16 cellular contexts compared by ENCODE assay signal in genomic region chr10:46014215-46014614, GRCh38. TPM values are rescaled to one million over a fixed set of nuclear protein-coding genes. Genes with fewer than 3 reads are reported as not detected.
DNase-seq lines count a peak whose midpoint lies in the region; ATAC-seq and TF ChIP-seq lines count a peak whose summit lies in the region.
"Had no signal": no experiment of that assay in that cellular context is flagged by ENCODE, and none has a peak within 500 bp of the region (broad histone marks: within the 10 kb centered on the region; RNA-seq: fewer than 3 reads in every experiment).

No MANE protein-coding gene starts in this region.

- no peak overlapping the region for H3K4me3 Mint-ChIP-seq in CD4-positive, alpha-beta memory T cell
- H3K4me3 Mint-ChIP-seq: CD8-positive, alpha-beta memory T cell; H9 had no signal

- peak overlapping the region in 4 of 7 donors; percentile 31 to 79 (median 48) for H3K27ac Mint-ChIP-seq in CD4-positive, alpha-beta memory T cell
- H3K27ac Mint-ChIP-seq: H9 had no signal

- H3K27ac ChIP-seq in ACC112 (ENCODE audit: low read depth, low read length), result peak overlapping the region; percentile 94
- no peak overlapping the region for H3K27ac ChIP-seq in CD4-positive, alpha-beta memory T cell (ENCODE audit: low read depth, low read length)
- H3K27ac ChIP-seq in right lobe of liver, result peak overlapping the region in 2 of 3 donors; percentile 48 to 86
- H3K27ac ChIP-seq in PC-9, result no peak overlapping the region

- BruUV-seq in PC-9 (replicated peaks; lab: Mats Ljungman, UMichigan), result no TSS peak

- H3K79me2 ChIP-seq in ACC112 (ENCODE audit: control insufficient read depth, insufficient read depth, low read length, unreplicated experiment), result peaks cover 63% of the 10 kb centered on the region
- H3K79me2 ChIP-seq in PC-9 (ENCODE audit: low read depth), result peaks cover 50% of the 10 kb centered on the region

- no peaks in the 10 kb centered on the region for H3K27me3 Mint-ChIP-seq in CD4-positive, alpha-beta memory T cell
- H3K27me3 Mint-ChIP-seq: CD8-positive, alpha-beta memory T cell had no signal

- H3K9ac ChIP-seq in adipocyte (ENCODE audit: low read length), result no peak overlapping the region

- 55% methylated on average over 5 of the region's 5 CpGs for WGBS in right lobe of liver (ENCODE audit: insufficient coverage, low coverage, low lambda C conversion rate, missing lambda C conversion rate)

- intact Hi-C loops in CD4-positive, alpha-beta memory T cell (cut with micrococcal nuclease), result loop anchor here (1.0 kb wide), 1 partner anchor 9 kb away; no protein-coding TSS in a partner anchor
- intact Hi-C loops in right lobe of liver (cut with DNase I), result no loop called here
- intact Hi-C loops in PC-9 (cut with micrococcal nuclease; ENCODE audit: unreplicated experiment), result no loop called here

- ATAC-seq in right lobe of liver (no peak), GM18519 (IDR thresholded peaks at IDR 0.05; ENCODE audit: low FRiP score, unreplicated experiment) (no peak), GM18502 (IDR thresholded peaks at IDR 0.05; ENCODE audit: poor library complexity, unreplicated experiment) (no peak)

- H3K4me1 Mint-ChIP-seq in CD4-positive, alpha-beta memory T cell, result peaks cover 11 to 18% (median 16%) of the 10 kb centered on the region in 4 donors
- H3K4me1 Mint-ChIP-seq: H9 had no signal

- H3K4me2 ChIP-seq in PC-9, result no peak overlapping the region

- H4K20me1 ChIP-seq in PC-9 (ENCODE audit: insufficient read depth), result peaks cover 38% of the 10 kb centered on the region

- no peak for TF ChIP-seq CTCF in right lobe of liver (IDR thresholded peaks at IDR 0.05)
- TF ChIP-seq CTCF in PC-9 (conservative IDR thresholded peaks at IDR 0.05), result no peak

- POLR2A ChIA-PET in CD4-positive, alpha-beta memory T cell (lab: Charles Lee; ENCODE audit: partially characterized antibody), result interaction anchor here (1.0 kb wide), 1 partner anchor 11 kb away, joined by 3 read pairs; no protein-coding TSS in a partner anchor
- POLR2A ChIA-PET in PC-9 (lab: Charles Lee; ENCODE audit: unreplicated experiment), result no interaction called here

- no peak for DNase-seq in CD4-positive, alpha-beta memory T cell
- DNase-seq in adipocyte (ENCODE audit: low read depth), result no peak
- DNase-seq in right lobe of liver, result no peak
- no peak for DNase-seq in PC-9
- DNase-seq: ACHN; CD8-positive, alpha-beta memory T cell; H9; NCI-H1436; NCI-H2081; NCI-H510A treated with DMSO at 0.1 percent for 48 hours; SIG-M5 had no signal

- H3K4me1 ChIP-seq in ACC112 (ENCODE audit: control insufficient read depth, insufficient read depth, low read length, unreplicated experiment) (peaks cover 28% of the 10 kb centered on the region), adipocyte (ENCODE audit: control insufficient read depth, insufficient read depth, low read length) (peaks cover 60% of the 10 kb centered on the region), right lobe of liver (peaks cover 0 to 55% (median 21%) of the 10 kb centered on the region in 4 donors), PC-9 (replicated peaks; ENCODE audit: insufficient read depth) (no peaks in the 10 kb centered on the region)
- peaks cover 17% of the 10 kb centered on the region for H3K4me1 ChIP-seq in CD4-positive, alpha-beta memory T cell (ENCODE audit: insufficient read depth, low read length)

- H2AFZ ChIP-seq in ACC112 (ENCODE audit: low read length, unreplicated experiment) (no peak overlapping the region), PC-9 (no peak overlapping the region)

- H3K36me3 ChIP-seq in ACC112 (ENCODE audit: insufficient read depth, low read length) (peaks cover 37% of the 10 kb centered on the region), adipocyte (ENCODE audit: control insufficient read depth, insufficient read depth, low read length, severe bottlenecking) (peaks cover 81% of the 10 kb centered on the region), right lobe of liver (peaks cover 0 to 65% (median 36%) of the 10 kb centered on the region in 4 donors), PC-9 (ENCODE audit: low read depth) (peaks cover 48% of the 10 kb centered on the region)
- peaks cover 59% of the 10 kb centered on the region for H3K36me3 ChIP-seq in CD4-positive, alpha-beta memory T cell (ENCODE audit: insufficient read depth, low read length)

- no peak for TF ChIP-seq POLR2A in right lobe of liver (IDR thresholded peaks at IDR 0.05)

- H3K9me3 ChIP-seq in CD4-positive, alpha-beta memory T cell (ENCODE audit: control insufficient read depth in 1 of 2, low read length in 2 of 2), result no peaks in the 10 kb centered on the region
- no peaks in the 10 kb centered on the region for H3K9me3 ChIP-seq in adipocyte (ENCODE audit: control insufficient read depth, low read length)
- H3K9me3 ChIP-seq in right lobe of liver, result no peaks in the 10 kb centered on the region
- no peaks in the 10 kb centered on the region for H3K9me3 ChIP-seq in PC-9 (ENCODE audit: insufficient read depth, low read depth)

- CTCF ChIA-PET in CD4-positive, alpha-beta memory T cell (lab: Charles Lee; ENCODE audit: partially characterized antibody), result interaction anchor here (1.4 to 8.2 kb wide), 2 partner anchors 14 to 764 kb away, joined by 3 to 57 read pairs; partner anchors contain the start of gene NCOA4
- CTCF ChIA-PET in PC-9 (lab: Charles Lee), result no interaction called here

- H3K4me3 ChIP-seq in ACC112 (ENCODE audit: low read depth, low read length), result 0 out of 2 replicates have a peak overlapping the region, but pooled peaks have one; percentile 4
- H3K4me3 ChIP-seq in CD4-positive, alpha-beta memory T cell (ENCODE audit: low read length in 2 of 2), result no peak overlapping the region
- peak overlapping the region; percentile 63 for H3K4me3 ChIP-seq in adipocyte (ENCODE audit: low read length)
- no peak overlapping the region for H3K4me3 ChIP-seq in right lobe of liver
- no peak overlapping the region for H3K4me3 ChIP-seq in PC-9

- no peaks in the 10 kb centered on the region for H3K9me2 ChIP-seq in PC-9 (ENCODE audit: insufficient read depth)

- H3K27me3 ChIP-seq in ACC112 (ENCODE audit: insufficient read depth, low read length) (no peaks in the 10 kb centered on the region), adipocyte (replicated peaks; ENCODE audit: control insufficient read depth, insufficient read depth, low read length) (no peaks in the 10 kb centered on the region), right lobe of liver (no peaks in the 10 kb centered on the region), PC-9 (ENCODE audit: insufficient read depth, low read depth) (no peaks in the 10 kb centered on the region)
- H3K27me3 ChIP-seq in CD4-positive, alpha-beta memory T cell (ENCODE audit: insufficient read depth, low read length), result no peaks in the 10 kb centered on the region

- peaks cover 38 to 66% of the 10 kb centered on the region in 2 donors for H3K36me3 Mint-ChIP-seq in CD4-positive, alpha-beta memory T cell

- H3F3A ChIP-seq in PC-9 (ENCODE audit: insufficient read depth, low read depth), result peaks cover 15% of the 10 kb centered on the region; the same call in 1 of the 2 replicates

- H3K9me3 Mint-ChIP-seq in CD4-positive, alpha-beta memory T cell, result no peaks in the 10 kb centered on the region
- H3K9me3 Mint-ChIP-seq: CD8-positive, alpha-beta memory T cell; H9 had no signal

RNA-seq across cellular contexts. Expression of gene NCOA4, which starts 16.2 kb away (rescaled TPM):
- 10 to 100 TPM; 71.1 to 71.9 TPM for total RNA-seq in CD4-positive, alpha-beta memory T cell
- 100 to 1,000 TPM; 165 to 246 TPM for polyA plus RNA-seq in CD4-positive, alpha-beta memory T cell
- total RNA-seq in right lobe of liver, result 100 to 1,000 TPM; 130 to 224 (median 201) TPM
- total RNA-seq in PC-9 (2021), result 142 and 143 TPM in 2 replicates

RNA-seq across cellular contexts. Expression of gene MSMB, which starts 31.9 kb away (rescaled TPM):
- total RNA-seq in CD4-positive, alpha-beta memory T cell, result not detected
- polyA plus RNA-seq in CD4-positive, alpha-beta memory T cell, result not detected
- under 1 TPM in 1 of 6 experiments, not detected in 5; 0.84 TPM for total RNA-seq in right lobe of liver
- not detected in 2 replicates for total RNA-seq in PC-9 (2021)
- total RNA-seq: CD8-positive, alpha-beta memory T cell; H9; HT-29; RPMI7951 had no signal
- polyA plus RNA-seq: CD8-positive, alpha-beta memory T cell had no signal

RNA-seq across cellular contexts. Expression of gene TIMM23, which starts 41.9 kb away (rescaled TPM):
- 10 to 100 TPM; 25.0 to 25.5 TPM for total RNA-seq in CD4-positive, alpha-beta memory T cell
- 10 to 100 TPM; 62.8 to 66.6 TPM for polyA plus RNA-seq in CD4-positive, alpha-beta memory T cell
- total RNA-seq in right lobe of liver (10 to 100 TPM; 22.2 to 65.7 (median 30.3) TPM), PC-9 (2021) (64.9 and 82.4 TPM in 2 replicates)

Comparison
In these comparisons a context has a peak if more than half of its experiments do, and no peak if none do; other contexts are left out.
1. H3K27ac ChIP-seq: peak in ACC112 (single experiment) and right lobe of liver (2 of 3); none in CD4-positive, alpha-beta memory T cell (single experiment) and PC-9 (single experiment).
2. H3K4me3 ChIP-seq: peak in ACC112 (single experiment) and adipocyte (single experiment); none in CD4-positive, alpha-beta memory T cell (0 of 2), right lobe of liver (0 of 3) and PC-9 (single experiment).